32 cellular contexts compared by ENCODE assay signal in the genomic region with DNA sequence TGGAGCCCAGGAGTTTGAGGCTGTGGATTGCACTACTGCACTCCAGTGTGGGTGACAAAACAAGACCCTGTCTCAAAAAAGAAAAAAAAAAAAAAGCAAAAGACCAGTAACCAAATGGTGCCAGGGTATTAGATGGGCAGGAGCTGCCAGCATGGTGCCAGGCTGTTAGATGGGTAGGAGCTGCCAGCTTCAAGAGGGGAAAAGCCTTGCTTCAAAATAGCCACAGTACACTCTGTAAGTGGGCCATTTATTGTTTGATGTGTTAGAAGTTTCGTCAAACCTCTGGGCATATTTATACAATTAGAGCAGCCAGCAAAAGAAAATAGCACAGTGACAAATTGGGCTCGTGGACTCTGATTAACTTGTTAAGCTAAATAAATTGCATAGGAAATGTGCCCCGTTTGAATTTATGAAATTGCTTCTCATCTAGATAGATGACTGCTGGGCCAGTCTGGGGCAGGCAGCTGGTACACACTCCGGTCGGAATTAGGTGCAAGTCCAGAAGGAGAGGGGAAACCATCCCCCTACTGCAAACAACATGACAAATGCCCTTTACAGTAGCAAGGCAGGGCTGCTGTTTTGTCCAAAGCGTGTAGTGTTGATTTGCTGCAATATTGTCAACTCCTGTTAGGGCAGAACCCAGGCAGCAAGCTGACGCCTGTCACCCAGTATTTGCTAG.
"Had no signal": no experiment of that assay in that cellular context is flagged by ENCODE, and none has a peak within 500 bp of the region (broad histone marks: within the 10 kb centered on the region; RNA-seq: fewer than 3 reads in every experiment).

No MANE protein-coding gene starts in this region.

- H3K27ac Mint-ChIP-seq: activated CD8-positive, alpha-beta memory T cell treated with anti-CD3 and anti-CD28 coated beads, Interleukin-2, amount 10 ng/mL, durations not matched to agents 7 days and 5 days; activated CD8-positive, alpha-beta T cell treated with anti-CD3 and anti-CD28 coated beads, Interleukin-2, amount 10 ng/mL, durations not matched to agents 7 days and 5 days; activated naive CD4-positive, alpha-beta T cell treated with anti-CD3 and anti-CD28 coated beads, Interleukin-2, amount 50 U/mL, for 72 hours; activated T-helper 2 cell treated with anti-CD3 and anti-CD28 coated beads, Interferon-gamma antibody, Interleukin-2, Interleukin-4, amounts not matched to agents 10 μg/mL and 5 μg/mL and 100 μg/mL, durations not matched to agents 14 hours and 24 hours and 36 hours; immature natural killer cell; nephron; progenitor cell of endocrine pancreas; stimulated activated memory B cell treated with anti-CD40 and anti-IgM and Interleukin-4, amounts not matched to agents 10 μg/mL and 1 μg/mL and 100 μg/mL, for 72 hours; T-helper 1 cell treated with Interleukin-12 subunit alpha and Interleukin-12 subunit beta and Interleukin-4 antibody, amounts not matched to agents 30 μg/mL and 1 μg/mL, for 36 hours had no signal

- H3K27me3 ChIP-seq: breast epithelium, gastrocnemius medialis, thyroid gland, upper lobe of left lung, vagina had no signal

- H3K4me3 ChIP-seq: breast epithelium, coronary artery, mucosa of descending colon, smooth muscle cell, stomach, thyroid gland, upper lobe of left lung, vagina had no signal

- H3K4me3 Mint-ChIP-seq: activated CD8-positive, alpha-beta memory T cell treated with anti-CD3 and anti-CD28 coated beads, Interleukin-2, amount 10 ng/mL, durations not matched to agents 7 days and 5 days; activated CD8-positive, alpha-beta T cell treated with anti-CD3 and anti-CD28 coated beads, Interleukin-2, amount 10 ng/mL, durations not matched to agents 7 days and 5 days; immature natural killer cell; nephron; stimulated activated memory B cell treated with anti-CD40 and anti-IgM and Interleukin-4, amounts not matched to agents 10 μg/mL and 1 μg/mL and 100 μg/mL, for 72 hours; T-helper 1 cell treated with Interleukin-12 subunit alpha and Interleukin-12 subunit beta and Interleukin-4 antibody, amounts not matched to agents 30 μg/mL and 1 μg/mL, for 36 hours had no signal

- ATAC-seq: activated CD8-positive, alpha-beta memory T cell treated with anti-CD3 and anti-CD28 coated beads, Interleukin-2, amount 10 ng/mL, durations not matched to agents 7 days and 5 days; activated CD8-positive, alpha-beta T cell treated with anti-CD3 and anti-CD28 coated beads, Interleukin-2, amount 10 ng/mL, durations not matched to agents 7 days and 5 days; activated naive CD4-positive, alpha-beta T cell treated with anti-CD3 and anti-CD28 coated beads, Interleukin-2, amount 50 U/mL, for 72 hours; gastrocnemius medialis; mucosa of descending colon; stimulated activated memory B cell treated with anti-CD40 and anti-IgM and Interleukin-4, amounts not matched to agents 10 μg/mL and 1 μg/mL and 100 μg/mL, for 72 hours had no signal

- H3K36me3 Mint-ChIP-seq: activated CD8-positive, alpha-beta memory T cell treated with anti-CD3 and anti-CD28 coated beads, Interleukin-2, amount 10 ng/mL, durations not matched to agents 7 days and 5 days; activated naive CD4-positive, alpha-beta T cell treated with anti-CD3 and anti-CD28 coated beads, Interleukin-2, amount 50 U/mL, for 72 hours; immature natural killer cell; stimulated activated memory B cell treated with anti-CD40 and anti-IgM and Interleukin-4, amounts not matched to agents 10 μg/mL and 1 μg/mL and 100 μg/mL, for 72 hours had no signal

- H3K9me3 ChIP-seq: breast epithelium, gastrocnemius medialis, mucosa of descending colon, neutrophil, stomach, thyroid gland, upper lobe of left lung, vagina had no signal

- DNase-seq: activated CD4-positive, CD25-positive, alpha-beta regulatory T cell treated with anti-CD3 and anti-CD28 coated beads, Interleukin-2, amount 50 U/mL, for 72 hours; activated CD8-positive, alpha-beta memory T cell treated with anti-CD3 and anti-CD28 coated beads, Interleukin-2, amount 10 ng/mL, durations not matched to agents 7 days and 5 days; activated CD8-positive, alpha-beta T cell treated with anti-CD3 and anti-CD28 coated beads, Interleukin-2, amount 10 ng/mL, durations not matched to agents 7 days and 5 days; activated T-cell treated with anti-CD3 and anti-CD28 coated beads, Interleukin-2, amount 50 U/mL, for 48 hours; cerebellar nuclear complex; dorsolateral prefrontal cortex; effector memory CD4-positive, alpha-beta T cell; erythroblast; gastrocnemius medialis; immature natural killer cell; kidney; mucosa of descending colon; retina; stimulated activated CD4-positive, alpha-beta T cell treated with anti-CD3 and anti-CD28 coated beads, Interleukin-1b, Interleukin-23, amount 100 ng/mL, for 48 hours; stimulated activated CD4-positive, alpha-beta T cell treated with anti-CD3 and anti-CD28 coated beads, Interleukin-4, amount 100 ng/mL, for 4 hours; stimulated activated CD8-positive, alpha-beta memory T cell treated with anti-CD3 and anti-CD28 coated beads, Interleukin-4, amount 100 ng/mL, for 48 hours; stomach; SW 1271; T-helper 9 cell; thyroid gland; upper lobe of left lung had no signal

- H3K4me1 Mint-ChIP-seq: activated CD8-positive, alpha-beta memory T cell treated with anti-CD3 and anti-CD28 coated beads, Interleukin-2, amount 10 ng/mL, durations not matched to agents 7 days and 5 days; immature natural killer cell; stimulated activated memory B cell treated with anti-CD40 and anti-IgM and Interleukin-4, amounts not matched to agents 10 μg/mL and 1 μg/mL and 100 μg/mL, for 72 hours had no signal

- H3K9me3 Mint-ChIP-seq: activated naive CD4-positive, alpha-beta T cell treated with anti-CD3 and anti-CD28 coated beads, Interleukin-2, amount 50 U/mL, for 72 hours; activated T-helper 2 cell treated with anti-CD3 and anti-CD28 coated beads, Interferon-gamma antibody, Interleukin-2, Interleukin-4, amounts not matched to agents 10 μg/mL and 5 μg/mL and 100 μg/mL, durations not matched to agents 14 hours and 24 hours and 36 hours; nephron; T-helper 1 cell treated with Interleukin-12 subunit alpha and Interleukin-12 subunit beta and Interleukin-4 antibody, amounts not matched to agents 30 μg/mL and 1 μg/mL, for 36 hours had no signal

- H3K36me3 ChIP-seq: breast epithelium, gastrocnemius medialis, neutrophil, stomach, thyroid gland, upper lobe of left lung, vagina had no signal

- H3K27me3 Mint-ChIP-seq: stimulated activated memory B cell treated with anti-CD40 and anti-IgM and Interleukin-4, amounts not matched to agents 10 μg/mL and 1 μg/mL and 100 μg/mL, for 72 hours had no signal

- H3K27ac ChIP-seq: breast epithelium, coronary artery, dorsolateral prefrontal cortex, gastrocnemius medialis, neutrophil, stomach, thyroid gland, vagina had no signal

- H3K4me1 ChIP-seq: breast epithelium, vagina had no signal
